19 cellular contexts compared by ENCODE assay signal in the genomic region with DNA sequence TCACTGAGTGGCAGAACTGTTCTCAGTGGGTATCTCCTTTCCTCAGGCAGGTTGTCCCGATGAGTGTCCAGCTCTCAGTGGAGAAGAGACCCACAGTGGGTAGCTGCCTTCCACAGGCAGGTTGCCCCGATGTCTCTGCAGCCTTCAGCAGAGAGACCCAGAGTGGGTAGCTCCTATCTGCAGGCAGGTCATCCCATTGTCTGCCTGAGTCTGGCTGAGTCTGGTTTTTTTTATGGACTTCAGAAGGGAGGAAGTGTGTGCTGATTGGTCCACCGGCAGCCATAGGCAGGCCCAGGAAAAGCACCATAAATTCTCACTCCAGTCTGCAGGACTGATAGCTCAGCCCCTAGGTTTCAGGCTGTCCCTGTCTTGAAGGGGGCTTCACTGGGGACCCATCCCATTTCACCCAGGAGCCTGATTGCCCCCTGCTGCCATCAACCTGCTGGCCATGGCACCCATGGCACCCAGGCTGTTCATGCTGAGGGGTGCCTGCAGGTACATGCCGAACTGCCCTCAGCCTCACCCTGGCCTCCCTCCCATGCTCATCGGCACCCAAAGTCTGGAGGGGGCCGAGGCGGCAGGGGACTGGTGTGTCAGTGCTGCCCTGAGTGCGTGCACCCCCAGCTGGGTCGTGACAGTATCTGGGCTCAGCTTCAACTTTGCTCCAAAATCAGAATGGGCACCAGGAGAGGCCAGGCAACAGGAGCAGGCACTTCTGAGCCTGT. TPM values are rescaled to one million over a fixed set of nuclear protein-coding genes. Genes with fewer than 3 reads are reported as not detected.
DNase-seq lines count a peak whose midpoint lies in the region; TF ChIP-seq lines count a peak whose summit lies in the region.
"Had no signal": no experiment of that assay in that cellular context is flagged by ENCODE, and none has a peak within 500 bp of the region (broad histone marks: within the 10 kb centered on the region; RNA-seq: fewer than 3 reads in every experiment).

No MANE protein-coding gene starts in this region.

- no peak for TF ChIP-seq CTCF in colonic mucosa (IDR thresholded peaks at IDR 0.05)
- TF ChIP-seq CTCF in spleen (IDR thresholded peaks at IDR 0.05 in 8 of 11, conservative IDR thresholded peaks at IDR 0.05 in 3 of 11) = no peak

- no peak overlapping the region for H3K9ac ChIP-seq in colonic mucosa (ENCODE audit: low read depth in 2 of 2, low read length in 2 of 2)

- WGBS in spleen, 5 donors = 88 to 96% (median 89%) methylated on average over 9 of the region's 9 CpGs

- H3K9me3 ChIP-seq in colonic mucosa (no peaks in the 10 kb centered on the region), spleen (no peaks in the 10 kb centered on the region)
- H3K9me3 ChIP-seq: BE2C had no signal

- H3K4me3 ChIP-seq in colonic mucosa = no peak overlapping the region
- H3K4me3 ChIP-seq in spleen = no peak overlapping the region
- H3K4me3 ChIP-seq: SK-N-MC had no signal

- DNase-seq in NCI-H748 (lab: John Stamatoyannopoulos, UW; ENCODE audit: unreplicated experiment) (peak; percentile 10), NCI-H748 treated with DMSO at 0.1 percent for 48 hours (lab: John Stamatoyannopoulos, UW) (no peak), MV-4-11 (lab: John Stamatoyannopoulos, UW) (peak; percentile 19), colonic mucosa (peak; percentile 53), spleen (peak; percentile 63), cortex of kidney (lab: John Stamatoyannopoulos, UW) (no peak), NCI-H146 (lab: John Stamatoyannopoulos, UW) (no peak), midbrain (lab: John Stamatoyannopoulos, UW) (no peak)
- DNase-seq: BE2C, DMS153, GF-D8, NCI-H1092, NCI-H1436 treated with DMSO at 0.1 percent for 48 hours, NCI-H2029 treated with DMSO at 0.1 percent for 48 hours, NCI-H2171 treated with DMSO at 0.1 percent for 48 hours, NCI-H446, NCI-H774, SHP77 had no signal

- TF ChIP-seq POLR2A in spleen (IDR thresholded peaks at IDR 0.05) = no peak

- no peaks in the 10 kb centered on the region for H3K27me3 ChIP-seq in colonic mucosa
- no peaks in the 10 kb centered on the region for H3K27me3 ChIP-seq in spleen (replicated peaks in 1 of 7)
- H3K27me3 ChIP-seq: BE2C had no signal

- H3K27ac ChIP-seq in colonic mucosa = no peak overlapping the region
- H3K27ac ChIP-seq in spleen = no peak overlapping the region
- H3K27ac ChIP-seq: SK-N-MC had no signal

- no peaks in the 10 kb centered on the region for H3K36me3 ChIP-seq in colonic mucosa
- H3K36me3 ChIP-seq in spleen = no peaks in the 10 kb centered on the region
- H3K36me3 ChIP-seq: BE2C had no signal

- intact Hi-C loops in colonic mucosa (cut with DNase I) = no loop called here
- intact Hi-C loops in spleen (cut with DNase I; ENCODE audit: low total_unique reads) = no loop called here

- H3K4me1 ChIP-seq in colonic mucosa (peaks cover 13% of the 10 kb centered on the region), spleen (peaks cover 26 to 38% (median 30%) of the 10 kb centered on the region in 6 donors)
- H3K4me1 ChIP-seq: BE2C had no signal

RNA-seq across cellular contexts. Expression of a gene that starts 3.6 kb away (rescaled TPM):
- total RNA-seq in colonic mucosa (10 to 100 TPM; 38.4 to 51.0 TPM), spleen (10 to 100 TPM; 41.5 to 58.5 (median 49.8) TPM)
- 10 to 100 TPM in 1 of 3 donors, 1 to 10 TPM in 2; 5.3 to 15.9 (median 6.5) TPM for polyA plus RNA-seq in spleen

Comparison
In these comparisons a context has a peak if more than half of its experiments do, and no peak if none do; other contexts are left out.
1. DNase-seq: peak in NCI-H748 (single experiment), MV-4-11 (single experiment), colonic mucosa (single experiment) and spleen (single experiment); none in NCI-H748 treated with DMSO at 0.1 percent for 48 hours (single experiment), cortex of kidney (single experiment), NCI-H146 (single experiment) and midbrain (single experiment).